In genomic region chr6:162404926-162405325, GRCh38 we compare ENCODE assay signal across 23 cellular contexts.
DNase-seq lines count a peak whose midpoint lies in the region; ATAC-seq and FAIRE-seq lines count a peak whose summit lies in the region.
"Had no signal": no experiment of that assay in that cellular context is flagged by ENCODE, and none has a peak within 500 bp of the region (broad histone marks: within the 10 kb centered on the region; RNA-seq: fewer than 3 reads in every experiment).

No MANE protein-coding gene starts in this region.

- DNase-seq in brain pericyte (ENCODE audit: low read depth, low spot score) (peak; percentile 93), left kidney (ENCODE audit: low read depth, low spot score) (peak; percentile 16), smooth muscle cell of the brain vasculature (ENCODE audit: low read depth, low spot score) (peak; percentile 94), NCI-H345 treated with DMSO at 0.1 percent for 48 hours (lab: John Stamatoyannopoulos, UW; ENCODE audit: unreplicated experiment) (no peak), midbrain (lab: John Stamatoyannopoulos, UW) (no peak)
- DNase-seq: 8988T; ACHN; AML-193; BE2C; Calu3; CD4-positive, alpha-beta T cell; COR-L47; DMS53; DMS79 treated with DMSO at 0.1 percent for 48 hours; GF-D8; GOT3; HFFc6 had no signal

- FAIRE-seq in endometrium (lab: Jason Lieb, UNC) = peak; percentile 76
- FAIRE-seq: A549, GM12891, GM18507, H54 had no signal

- ATAC-seq in GM19467 (IDR thresholded peaks at IDR 0.05; ENCODE audit: unreplicated experiment) = no peak
- ATAC-seq: A549 had no signal

Comparison
In these comparisons a context has a peak if more than half of its experiments do, and no peak if none do; other contexts are left out.
1. DNase-seq: peak in brain pericyte (single experiment), left kidney (single experiment) and smooth muscle cell of the brain vasculature (single experiment); none in NCI-H345 treated with DMSO at 0.1 percent for 48 hours (single experiment) and midbrain (single experiment).